ENCODE assay signal across 1 cellular context in genomic region chr11:79253280-79253679, GRCh38.
TF ChIP-seq lines count a peak whose summit lies in the region.

No MANE protein-coding gene starts in this region.

TF ChIP-seq in SK-N-SH, 30 proteins besides CTCF, POLR2A, EP300 and RAD21 (continued from another document):
- TF ChIP-seq PBX3 (IDR thresholded peaks at IDR 0.05): no peak
- no peak for TF ChIP-seq RCOR1 (IDR thresholded peaks at IDR 0.05; ENCODE audit: low read length)
- TF ChIP-seq NRF1 (IDR thresholded peaks at IDR 0.05; ENCODE audit: low read depth, low read length): no peak
- TF ChIP-seq GABPA (IDR thresholded peaks at IDR 0.05; ENCODE audit: low read depth): no peak
- no peak for TF ChIP-seq MXI1 (IDR thresholded peaks at IDR 0.05; ENCODE audit: low read depth, low read length)
